Comparison of ENCODE assay signal across 9 cellular contexts in genomic region chr6:13813011-13813410, GRCh38. TPM values are rescaled to one million over a fixed set of nuclear protein-coding genes. Genes with fewer than 3 reads are reported as not detected.
DNase-seq lines count a peak whose midpoint lies in the region; ATAC-seq, FAIRE-seq and TF ChIP-seq lines count a peak whose summit lies in the region.
"Had no signal": no experiment of that assay in that cellular context is flagged by ENCODE, and none has a peak within 500 bp of the region (broad histone marks: within the 10 kb centered on the region; RNA-seq: fewer than 3 reads in every experiment).

No MANE protein-coding gene starts in this region.

- H3K4me3 ChIP-seq in Panc1 (ENCODE audit: low read depth in 2 of 2, low read length in 2 of 2) (peak overlapping the region; percentile 71 to 91), esophagus squamous epithelium (peak overlapping the region; percentile 86 to 99 (median 94)), skeletal muscle cell (ENCODE audit: low read depth, low read length) (peak overlapping the region; percentile 84)

- no peak for ATAC-seq in Panc1

- H3K4me1 ChIP-seq in Panc1 (ENCODE audit: control insufficient read depth, insufficient read depth, low read length) (peaks cover 20% of the 10 kb centered on the region), esophagus squamous epithelium (peaks cover 6 to 42% (median 13%) of the 10 kb centered on the region in 3 donors)

- H3K36me3 ChIP-seq in Panc1 (ENCODE audit: control insufficient read depth, insufficient read depth, low read length): no peaks in the 10 kb centered on the region
- peaks cover 0 to 8% (median 0%) of the 10 kb centered on the region in 3 donors for H3K36me3 ChIP-seq in esophagus squamous epithelium

- FAIRE-seq in H54 (lab: Jason Lieb, UNC): peak; percentile 61
- FAIRE-seq: colon had no signal

- H3K27me3 ChIP-seq in Panc1 (ENCODE audit: control insufficient read depth, insufficient read depth, low read length): no peaks in the 10 kb centered on the region
- no peaks in the 10 kb centered on the region for H3K27me3 ChIP-seq in esophagus squamous epithelium

- POLR2A ChIA-PET in Panc1 (lab: Charles Lee) (no interaction called here), RWPE1 (lab: Yijun Ruan, JAX; ENCODE audit: low non-redundant PET) (interaction anchor here (1.2 kb wide), 1 partner anchor 64 kb away, joined by 3 read pairs; no protein-coding TSS in a partner anchor)

- WGBS in esophagus squamous epithelium, 2 donors: 29 to 30% methylated on average over 7 of the region's 7 CpGs

- TF ChIP-seq POLR2A in H54 (IDR thresholded peaks at IDR 0.05; ENCODE audit: low read depth, low read length): no peak
- no peak for TF ChIP-seq POLR2A in esophagus squamous epithelium (IDR thresholded peaks at IDR 0.05)

- intact Hi-C loops in Panc1 (cut with micrococcal nuclease; ENCODE audit: unreplicated experiment) (no loop called here), esophagus squamous epithelium (cut with DNase I) (no loop called here)

- CTCF ChIA-PET in Panc1 (lab: Charles Lee): no interaction called here
- CTCF ChIA-PET in RWPE1 (lab: Yijun Ruan, JAX): interaction anchor here (0.7 to 1.9 kb wide), 2 partner anchors 59 to 61 kb away, joined by 3 to 6 read pairs; no protein-coding TSS in a partner anchor

- H3K27ac ChIP-seq in Panc1 (ENCODE audit: low read length) (peak overlapping the region; percentile 78), esophagus squamous epithelium (peak overlapping the region in 3 of 4 donors; percentile 92 to 97 (median 95)), RWPE1 (no peak overlapping the region)

- in situ Hi-C loops in Panc1 (cut with HindIII; ENCODE audit: low pct_unique_long_range_greater_than_20kb, low sequenced_read_pairs): no loop called here

- TF ChIP-seq CTCF in Panc1 (IDR thresholded peaks at IDR 0.05) (no peak), esophagus squamous epithelium (IDR thresholded peaks at IDR 0.05) (no peak), RWPE1 (conservative IDR thresholded peaks at IDR 0.05; ENCODE audit: low read depth) (no peak)

- DNase-seq in H54 (ENCODE audit: insufficient read length, low spot score) (no peak), Panc1 (ENCODE audit: low read depth, low spot score) (no peak), esophagus squamous epithelium (lab: John Stamatoyannopoulos, UW) (no peak), skeletal muscle cell (ENCODE audit: low read depth) (no peak), RWPE1 (ENCODE audit: low spot score) (no peak), SK-N-DZ (ENCODE audit: low spot score) (no peak), NCI-H2196 (lab: John Stamatoyannopoulos, UW; ENCODE audit: unreplicated experiment) (no peak), NCI-H82 (lab: John Stamatoyannopoulos, UW) (no peak)

- no TSS peak for BruUV-seq in Panc1 (replicated peaks; lab: Mats Ljungman, UMichigan)

- H3K9me3 ChIP-seq in Panc1 (ENCODE audit: control insufficient read depth, insufficient read depth, low read depth, low read length): no peaks in the 10 kb centered on the region
- H3K9me3 ChIP-seq in esophagus squamous epithelium: no peaks in the 10 kb centered on the region

RNA-seq across cellular contexts. Expression of gene MCUR1, which starts 1.3 kb away (rescaled TPM):
- 33.1 TPM for total RNA-seq in Panc1 (2021; ENCODE audit: unreplicated experiment)
- polyA plus RNA-seq in Panc1 (2012; ENCODE audit: insufficient read length): 26.9 TPM
- 10 to 100 TPM; 11.4 to 14.3 (median 13.1) TPM for total RNA-seq in esophagus squamous epithelium
- polyA plus RNA-seq in SK-N-DZ (2014; cell fraction: cytosol; rRNA removed): 23.1 and 24.5 TPM in 2 replicates
- polyA plus RNA-seq in SK-N-DZ (2014; cell fraction: nucleus; rRNA removed): 10.2 and 13.2 TPM in 2 replicates
